18 cellular contexts compared by ENCODE assay signal in genomic region chr3:37272743-37273142, GRCh38. TPM values are rescaled to one million over a fixed set of nuclear protein-coding genes. Genes with fewer than 3 reads are reported as not detected.
A peak's percentile ranks its signal among the peaks of the same experiment; 100 is the strongest.
DNase-seq lines count a peak whose midpoint lies in the region; ATAC-seq and TF ChIP-seq lines count a peak whose summit lies in the region.
"Had no signal": no experiment of that assay in that cellular context is flagged by ENCODE, and none has a peak within 500 bp of the region (broad histone marks: within the 10 kb centered on the region; RNA-seq: fewer than 3 reads in every experiment).

No MANE protein-coding gene starts in this region.

- H3K4me1 Mint-ChIP-seq in progenitor cell of endocrine pancreas (ENCODE audit: low read depth) = no peaks in the 10 kb centered on the region

- no peak overlapping the region for H3K4me3 Mint-ChIP-seq in progenitor cell of endocrine pancreas (ENCODE audit: low read depth)

- peaks cover 7% of the 10 kb centered on the region; the same call in 1 of the 2 replicates for H3K36me3 ChIP-seq in HAP-1 (replicated peaks)

- peak overlapping the region; percentile 33 for H3K27ac Mint-ChIP-seq in progenitor cell of endocrine pancreas

- no peaks in the 10 kb centered on the region for H3K27me3 Mint-ChIP-seq in progenitor cell of endocrine pancreas

- in situ Hi-C loops in HAP-1 (cut with MboI; ENCODE audit: low sequenced_read_pairs) = no loop called here

- H3K4me1 ChIP-seq in HAP-1 = no peaks in the 10 kb centered on the region

- no peaks in the 10 kb centered on the region for H3K9me3 Mint-ChIP-seq in progenitor cell of endocrine pancreas (ENCODE audit: low read depth)

- DNase-seq in AML-193 (lab: John Stamatoyannopoulos, UW) (peak; percentile 50 to 67), NB4 (ENCODE audit: low read depth) (peak; percentile 14), fibroblast of gingiva (ENCODE audit: low read depth) (peak; percentile 59), progenitor cell of endocrine pancreas (ENCODE audit: low spot score, unreplicated experiment) (no peak), HAP-1 (ENCODE audit: low spot score in 2 of 2) (no peak)
- DNase-seq in activated CD4-positive, CD25-positive, alpha-beta regulatory T cell (lab: John Stamatoyannopoulos, UW) = no peak
- DNase-seq: amygdala; C1 segment of cervical spinal cord; kidney; NCI-H1105; NCI-H2171; NCI-H82; nucleus accumbens; stimulated activated CD4-positive, alpha-beta T cell treated with anti-CD3 and anti-CD28 coated beads, Interleukin-4, amount 100 ng/mL, for 24 hours; stimulated activated CD8-positive, alpha-beta memory T cell treated with anti-CD3 and anti-CD28 coated beads, Interleukin-4, amount 100 ng/mL, for 48 hours; SW 1271 had no signal

- no peaks in the 10 kb centered on the region for H3K9me3 ChIP-seq in HAP-1

- H3K27me3 ChIP-seq in HAP-1 (ENCODE audit: low read depth) = no peaks in the 10 kb centered on the region

- TF ChIP-seq CTCF in NB4 (IDR thresholded peaks at IDR 0.05; ENCODE audit: low read depth, low read length) (no peak), progenitor cell of endocrine pancreas (IDR thresholded peaks at IDR 0.05; ENCODE audit: unreplicated experiment) (no peak)

- ATAC-seq in HG03342 (IDR thresholded peaks at IDR 0.05; ENCODE audit: unreplicated experiment) = no peak

- H3K4me3 ChIP-seq in NB4 (ENCODE audit: low read depth, low read length) = no peak overlapping the region
- no peak overlapping the region for H3K4me3 ChIP-seq in HAP-1
- H3K4me3 ChIP-seq: coronary artery had no signal

- TF ChIP-seq POLR2A in NB4 (IDR thresholded peaks at IDR 0.05; ENCODE audit: extremely low read depth, insufficient read length) = no peak

- peaks cover 6% of the 10 kb centered on the region for H3K36me3 Mint-ChIP-seq in progenitor cell of endocrine pancreas (ENCODE audit: insufficient read depth)

RNA-seq across cellular contexts. Expression of gene GOLGA4, which starts 29.7 kb away (rescaled TPM):
- 49.9 and 52.4 TPM in 2 replicates for total RNA-seq in progenitor cell of endocrine pancreas

Comparison
In these comparisons a context has a peak if more than half of its experiments do, and no peak if none do; other contexts are left out.
1. DNase-seq: peak in AML-193 (2 of 2), NB4 (single experiment) and fibroblast of gingiva (single experiment); none in progenitor cell of endocrine pancreas (single experiment), HAP-1 (0 of 2) and activated CD4-positive, CD25-positive, alpha-beta regulatory T cell (0 of 4).